25 cellular contexts compared by ENCODE assay signal in genomic region chr1:170857955-170858354, GRCh38.
"Had no signal": no experiment of that assay in that cellular context is flagged by ENCODE, and none has a peak within 500 bp of the region (broad histone marks: within the 10 kb centered on the region; RNA-seq: fewer than 3 reads in every experiment).

No MANE protein-coding gene starts in this region.

- H3K9me3 Mint-ChIP-seq: activated CD4-positive, alpha-beta T cell treated with anti-CD3 and anti-CD28 coated beads, Interleukin-2, amount 10 ng/mL, durations not matched to agents 24 days and 14 days; activated T-cell treated with anti-CD3 and anti-CD28 coated beads, Interleukin-2, amount 50 U/mL, for 24 hours had no signal

- H3K9me3 ChIP-seq: adrenal gland, ascending aorta, lower lobe of right lung, ovary, psoas muscle, right atrium auricular region, upper lobe of right lung had no signal

- DNase-seq: activated CD4-positive, alpha-beta T cell treated with anti-CD3 and anti-CD28 coated beads, Interleukin-2, amount 10 ng/mL, durations not matched to agents 24 days and 14 days; activated CD8-positive, alpha-beta memory T cell treated with anti-CD3 and anti-CD28 coated beads, Interleukin-2, amount 50 U/mL, for 4 hours; activated T-cell treated with anti-CD3 and anti-CD28 coated beads, Interleukin-2, amount 50 U/mL, for 24 hours; adrenal gland; brain microvascular endothelial cell; caudate nucleus; dermis blood vessel endothelial cell; effector CD8-positive, alpha-beta T cell; foreskin keratinocyte; kidney; lower lobe of right lung; naive thymus-derived CD4-positive, alpha-beta T cell; ovary; psoas muscle; spleen; stimulated activated CD4-positive, alpha-beta T cell treated with anti-CD3 and anti-CD28 coated beads, Interleukin-4, amount 100 ng/mL, for 24 hours; stimulated activated naive CD4-positive, alpha-beta T cell treated with Interleukin-2 at 50 U/mL for 16 hours; T-helper 2 cell; upper lobe of right lung had no signal

- H3K36me3 Mint-ChIP-seq: activated naive CD8-positive, alpha-beta T cell; naive thymus-derived CD4-positive, alpha-beta T cell had no signal

- H3K27me3 ChIP-seq: adrenal gland, ascending aorta, brain microvascular endothelial cell, ovary, right atrium auricular region, spleen, upper lobe of right lung had no signal

- H3K27ac Mint-ChIP-seq: activated CD4-positive, alpha-beta T cell treated with anti-CD3 and anti-CD28 coated beads, Interleukin-2, amount 10 ng/mL, durations not matched to agents 24 days and 14 days; activated naive CD8-positive, alpha-beta T cell; activated T-cell treated with anti-CD3 and anti-CD28 coated beads, Interleukin-2, amount 50 U/mL, for 24 hours; activated T-helper 17 cell treated with anti-CD3 and anti-CD28 coated beads, Interleukin-2, amount 50 U/mL, for 72 hours; naive thymus-derived CD4-positive, alpha-beta T cell had no signal

- H3K4me1 Mint-ChIP-seq: activated CD4-positive, alpha-beta T cell treated with anti-CD3 and anti-CD28 coated beads, Interleukin-2, amount 10 ng/mL, durations not matched to agents 24 days and 14 days; activated T-helper 17 cell treated with anti-CD3 and anti-CD28 coated beads, Interleukin-2, amount 50 U/mL, for 72 hours; naive thymus-derived CD4-positive, alpha-beta T cell had no signal

- H3K27ac ChIP-seq: adrenal gland, ascending aorta, brain microvascular endothelial cell, foreskin keratinocyte, lower lobe of right lung, ovary, psoas muscle, right atrium auricular region, spleen, upper lobe of right lung, VCaP had no signal

- H3K4me1 ChIP-seq: ascending aorta, foreskin keratinocyte, lower lobe of right lung, right atrium auricular region, spleen, upper lobe of right lung had no signal

- H3K4me3 Mint-ChIP-seq: activated CD4-positive, alpha-beta T cell treated with anti-CD3 and anti-CD28 coated beads, Interleukin-2, amount 10 ng/mL, durations not matched to agents 24 days and 14 days; activated naive CD8-positive, alpha-beta T cell; activated T-cell treated with anti-CD3 and anti-CD28 coated beads, Interleukin-2, amount 50 U/mL, for 24 hours; activated T-helper 17 cell treated with anti-CD3 and anti-CD28 coated beads, Interleukin-2, amount 50 U/mL, for 72 hours; naive thymus-derived CD4-positive, alpha-beta T cell had no signal

- ATAC-seq: activated CD4-positive, CD25-positive, alpha-beta regulatory T cell treated with anti-CD3 and anti-CD28 coated beads, Interleukin-2, amount 50 U/mL, for 24 hours; activated T-helper 17 cell treated with anti-CD3 and anti-CD28 coated beads, Interleukin-2, amount 50 U/mL, for 72 hours; foreskin keratinocyte; lower lobe of right lung; naive thymus-derived CD4-positive, alpha-beta T cell; psoas muscle; upper lobe of right lung had no signal

- H3K4me3 ChIP-seq: adrenal gland, ascending aorta, lower lobe of right lung, ovary, psoas muscle, right atrium auricular region, spleen, upper lobe of right lung had no signal

- H3K36me3 ChIP-seq: adrenal gland, ascending aorta, brain microvascular endothelial cell, lower lobe of right lung, ovary, right atrium auricular region, spleen, upper lobe of right lung had no signal
